9 cellular contexts compared by ENCODE assay signal in genomic region chr15:88859550-88859949, GRCh38. TPM values are rescaled to one million over a fixed set of nuclear protein-coding genes. Genes with fewer than 3 reads are reported as not detected.
"Had no signal": no experiment of that assay in that cellular context is flagged by ENCODE, and none has a peak within 500 bp of the region (broad histone marks: within the 10 kb centered on the region; RNA-seq: fewer than 3 reads in every experiment).

No MANE protein-coding gene starts in this region.

- ATAC-seq: GM23338, HCT116 had no signal

- DNase-seq: H7, HFFc6, KG1 had no signal

- H3K36me3 ChIP-seq: HAP-1 had no signal

- H3K27ac Mint-ChIP-seq: GM23338, HFFc6, IgD-negative memory B cell had no signal

- H3K27me3 Mint-ChIP-seq: IgD-negative memory B cell had no signal

- H3K4me3 ChIP-seq: GM23338, HAP-1 had no signal

- H3K4me2 ChIP-seq: GM23338 had no signal

- H2AFZ ChIP-seq: GM23338 had no signal

- H3K4me3 Mint-ChIP-seq: GM23338, HFFc6 had no signal

- H3K4me1 ChIP-seq: HAP-1 had no signal

- FAIRE-seq: HTR-8/SVneo had no signal

- H3K4me1 Mint-ChIP-seq: GM23338, IgD-negative memory B cell had no signal

- H3K36me3 Mint-ChIP-seq: IgD-negative memory B cell had no signal

RNA-seq across cellular contexts. Expression of gene ACAN, which starts 56.3 kb away (rescaled TPM):
- total RNA-seq: HT-29 had no signal
- polyA plus RNA-seq: IgD-negative memory B cell had no signal
